In genomic region chr20:41432620-41433602, GRCh38 we compare ENCODE assay signal across 14 cellular contexts.
DNase-seq lines count a peak whose midpoint lies in the region; ATAC-seq lines count a peak whose summit lies in the region.
"Had no signal": no experiment of that assay in that cellular context is flagged by ENCODE, and none has a peak within 500 bp of the region (broad histone marks: within the 10 kb centered on the region; RNA-seq: fewer than 3 reads in every experiment).

No MANE protein-coding gene starts in this region.

- peaks cover 40% of the 10 kb centered on the region for H3K36me3 Mint-ChIP-seq in activated naive CD4-positive, alpha-beta T cell treated with anti-CD3 and anti-CD28 coated beads, Interleukin-2, amount 50 U/mL, for 24 hours
- H3K36me3 Mint-ChIP-seq in activated naive CD4-positive, alpha-beta T cell treated with anti-CD3 and anti-CD28 coated beads, Interleukin-2, amount 50 U/mL, for 72 hours, result peaks cover 21 to 72% of the 10 kb centered on the region in 2 donors
- peaks cover 68% of the 10 kb centered on the region for H3K36me3 Mint-ChIP-seq in stimulated activated naive CD8-positive, alpha-beta T cell treated with anti-CD3 and anti-CD28 coated beads, Interleukin-15, Interleukin-2, amounts not matched to agents 100 ng/mL and 50 ng/mL, for 24 hours (ENCODE audit: low read depth)

- H3K9me3 Mint-ChIP-seq in activated naive CD4-positive, alpha-beta T cell treated with anti-CD3 and anti-CD28 coated beads, Interleukin-2, amount 50 U/mL, for 24 hours, result no peaks in the 10 kb centered on the region
- H3K9me3 Mint-ChIP-seq in activated naive CD4-positive, alpha-beta T cell treated with anti-CD3 and anti-CD28 coated beads, Interleukin-2, amount 50 U/mL, for 72 hours, result peaks cover 11 to 22% of the 10 kb centered on the region in 2 donors
- no peaks in the 10 kb centered on the region for H3K9me3 Mint-ChIP-seq in stimulated activated naive CD8-positive, alpha-beta T cell treated with anti-CD3 and anti-CD28 coated beads, Interleukin-15, Interleukin-2, amounts not matched to agents 100 ng/mL and 50 ng/mL, for 24 hours

- peak; percentile 54 for ATAC-seq in GM21528 (IDR thresholded peaks at IDR 0.05; ENCODE audit: low FRiP score, unreplicated experiment)
- ATAC-seq in activated naive CD4-positive, alpha-beta T cell treated with anti-CD3 and anti-CD28 coated beads, Interleukin-2, amount 50 U/mL, for 72 hours, result peak; percentile 53 to 55
- ATAC-seq: HCT116 had no signal

- H3K4me1 Mint-ChIP-seq in activated naive CD4-positive, alpha-beta T cell treated with anti-CD3 and anti-CD28 coated beads, Interleukin-2, amount 50 U/mL, for 24 hours, result peaks cover 80% of the 10 kb centered on the region
- H3K4me1 Mint-ChIP-seq in stimulated activated naive CD8-positive, alpha-beta T cell treated with anti-CD3 and anti-CD28 coated beads, Interleukin-15, Interleukin-2, amounts not matched to agents 100 ng/mL and 50 ng/mL, for 24 hours (ENCODE audit: low read depth), result peaks cover 50% of the 10 kb centered on the region

- peak overlapping the region; percentile 79 for H3K27ac Mint-ChIP-seq in activated naive CD4-positive, alpha-beta T cell treated with anti-CD3 and anti-CD28 coated beads, Interleukin-2, amount 50 U/mL, for 24 hours
- H3K27ac Mint-ChIP-seq in activated naive CD4-positive, alpha-beta T cell treated with anti-CD3 and anti-CD28 coated beads, Interleukin-2, amount 50 U/mL, for 72 hours, result peak overlapping the region; percentile 32 to 87
- peak overlapping the region; percentile 69 for H3K27ac Mint-ChIP-seq in stimulated activated naive CD8-positive, alpha-beta T cell treated with anti-CD3 and anti-CD28 coated beads, Interleukin-15, Interleukin-2, amounts not matched to agents 100 ng/mL and 50 ng/mL, for 24 hours

- H3K4me3 Mint-ChIP-seq in activated naive CD4-positive, alpha-beta T cell treated with anti-CD3 and anti-CD28 coated beads, Interleukin-2, amount 50 U/mL, for 24 hours, result peak overlapping the region; percentile 56
- H3K4me3 Mint-ChIP-seq in stimulated activated naive CD8-positive, alpha-beta T cell treated with anti-CD3 and anti-CD28 coated beads, Interleukin-15, Interleukin-2, amounts not matched to agents 100 ng/mL and 50 ng/mL, for 24 hours, result peak overlapping the region; percentile 15

- no peaks in the 10 kb centered on the region for H3K27me3 Mint-ChIP-seq in activated naive CD4-positive, alpha-beta T cell treated with anti-CD3 and anti-CD28 coated beads, Interleukin-2, amount 50 U/mL, for 24 hours
- H3K27me3 Mint-ChIP-seq in stimulated activated naive CD8-positive, alpha-beta T cell treated with anti-CD3 and anti-CD28 coated beads, Interleukin-15, Interleukin-2, amounts not matched to agents 100 ng/mL and 50 ng/mL, for 24 hours, result no peaks in the 10 kb centered on the region

- no peak for DNase-seq in activated naive CD4-positive, alpha-beta T cell treated with Interleukin-2 at 50 U/mL for 16 hours
- DNase-seq in activated naive CD4-positive, alpha-beta T cell treated with anti-CD3 and anti-CD28 coated beads, Interleukin-2, amount 50 U/mL, for 72 hours (ENCODE audit: low spot score in 2 of 2), result no peak
- no peak for DNase-seq in H4 (ENCODE audit: low spot score)
- no peak for DNase-seq in AG20443 (ENCODE audit: low spot score)
- DNase-seq in NCI-H526 treated with DMSO at 0.1 percent for 48 hours (lab: John Stamatoyannopoulos, UW), result no peak
- DNase-seq: amniotic stem cell; central memory CD4-positive, alpha-beta T cell; effector memory CD4-positive, alpha-beta T cell; NCI-H1694; stimulated activated CD4-positive, alpha-beta T cell treated with anti-CD3 and anti-CD28 coated beads, Interleukin-4, amount 100 ng/mL, for 1 hour had no signal
